In the genomic region with DNA sequence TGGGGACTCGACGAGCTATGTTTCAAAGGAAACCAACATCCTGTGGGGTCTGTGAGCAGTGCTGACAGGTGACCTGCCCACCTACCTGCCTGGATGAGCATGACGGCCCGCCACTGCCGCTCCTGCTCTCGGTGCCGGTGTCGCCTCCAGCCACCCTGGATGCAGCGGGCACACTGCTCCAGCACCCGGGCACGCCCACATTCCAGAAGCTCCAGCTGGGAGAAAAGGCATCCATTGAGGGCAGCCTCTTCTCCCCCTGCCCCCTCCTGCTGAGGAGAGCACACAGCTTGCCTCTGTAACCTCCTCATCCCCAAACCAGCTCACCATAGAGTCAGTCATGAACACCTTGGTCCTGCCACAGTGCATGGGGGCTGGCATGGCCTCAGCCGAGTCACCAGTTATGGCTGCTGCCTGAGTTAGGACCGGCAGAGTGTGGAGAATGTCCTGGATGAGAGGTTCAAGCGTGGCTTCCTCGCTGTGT, we compare ENCODE assay signal across 26 cellular contexts. TPM values are rescaled to one million over a fixed set of nuclear protein-coding genes. Genes with fewer than 3 reads are reported as not detected.
DNase-seq lines count a peak whose midpoint lies in the region; ATAC-seq, FAIRE-seq and TF ChIP-seq lines count a peak whose summit lies in the region.
"Had no signal": no experiment of that assay in that cellular context is flagged by ENCODE, and none has a peak within 500 bp of the region (broad histone marks: within the 10 kb centered on the region; RNA-seq: fewer than 3 reads in every experiment).

No MANE protein-coding gene starts in this region.

- DNase-seq in activated CD4-positive, CD25-positive, alpha-beta regulatory T cell treated with anti-CD3 and anti-CD28 coated beads, Interleukin-2, amount 50 U/mL, for 72 hours, result peak; percentile 22
- DNase-seq in kidney (peak; percentile 48), urothelium cell line (ENCODE audit: low spot score) (peak; percentile 50), cerebellum (ENCODE audit: low spot score) (no peak), AG08395 (ENCODE audit: low spot score) (no peak)
- DNase-seq: activated CD4-positive, alpha-beta memory T cell treated with anti-CD3 and anti-CD28 coated beads, Interleukin-2, amount 10 ng/mL, durations not matched to agents 7 days and 5 days; CD4-positive, CD25-positive, alpha-beta regulatory T cell; KG1; lower lobe of right lung; NCI-H1092 treated with DMSO at 0.1 percent for 48 hours; NCI-H2029; NCI-H524; PC-3; Right ventricle myocardium superior; stimulated activated CD4-positive, alpha-beta T cell treated with anti-CD3 and anti-CD28 coated beads, Interleukin-15, amount 100 ng/mL, for 24 hours; stimulated activated CD4-positive, alpha-beta T cell treated with anti-CD3 and anti-CD28 coated beads, Interleukin-4, amount 100 ng/mL, for 4 hours; T-helper 2 cell had no signal

- TF ChIP-seq EP300 in Ishikawa (IDR thresholded peaks at IDR 0.05; ENCODE audit: borderline replicate concordance), result no peak

- H3K4me1 ChIP-seq in kidney (ENCODE audit: control insufficient read depth in 1 of 2, insufficient read depth in 1 of 2, low read depth in 1 of 2, low read length in 2 of 2), result no peaks in the 10 kb centered on the region
- H3K4me1 ChIP-seq: breast epithelium, lower lobe of right lung had no signal

- no peak overlapping the region for H3K27ac ChIP-seq in kidney (ENCODE audit: low read depth in 2 of 2, low read length in 2 of 2)
- H3K27ac ChIP-seq: 22Rv1, breast epithelium, lower lobe of right lung, tibial nerve had no signal

- peaks cover 38 to 45% of the 10 kb centered on the region in 2 donors for H3K36me3 ChIP-seq in kidney (ENCODE audit: control insufficient read depth in 1 of 2, insufficient read depth in 2 of 2, low read length in 2 of 2)

- no peak for ATAC-seq in activated CD4-positive, CD25-positive, alpha-beta regulatory T cell treated with anti-CD3 and anti-CD28 coated beads, Interleukin-2, amount 50 U/mL, for 24 hours
- ATAC-seq in GM18498 (IDR thresholded peaks at IDR 0.05; ENCODE audit: unreplicated experiment), result no peak
- ATAC-seq: activated T-helper 17 cell treated with anti-CD3 and anti-CD28 coated beads, Interleukin-2, amount 50 U/mL, for 72 hours; PC-3 had no signal

- intact Hi-C loops in kidney (cut with DNase I), result no loop called here

- no peak overlapping the region for H3K4me3 ChIP-seq in kidney (ENCODE audit: low read length in 2 of 2)
- H3K4me3 ChIP-seq: breast epithelium, lower lobe of right lung, tibial nerve had no signal

- no peak for TF ChIP-seq CTCF in kidney (IDR thresholded peaks at IDR 0.05; ENCODE audit: borderline replicate concordance, extremely low read depth, insufficient read depth)

- H3K9ac ChIP-seq in kidney (ENCODE audit: low read length in 2 of 2), result no peak overlapping the region

- TF ChIP-seq RAD21 in Ishikawa (IDR thresholded peaks at IDR 0.05; ENCODE audit: low read depth), result no peak

- FAIRE-seq in kidney (lab: Jason Lieb, UNC) (no peak), urothelium cell line (lab: Jason Lieb, UNC) (no peak)
- FAIRE-seq: H1, islet of Langerhans had no signal

- no peaks in the 10 kb centered on the region for H3K9me3 ChIP-seq in kidney (ENCODE audit: control insufficient read depth in 1 of 2, low read length in 2 of 2)
- H3K9me3 ChIP-seq: breast epithelium, lower lobe of right lung, tibial nerve had no signal

TF ChIP-seq in Ishikawa, 13 proteins besides CTCF, POLR2A, EP300 and RAD21:
- TF ChIP-seq FOXM1 (IDR thresholded peaks at IDR 0.05; ENCODE audit: borderline replicate concordance, low read depth) (no peak), TAF1 (IDR thresholded peaks at IDR 0.05; ENCODE audit: low read depth) (no peak), NFIC (IDR thresholded peaks at IDR 0.05) (no peak), TEAD4 (IDR thresholded peaks at IDR 0.05) (peak; percentile 51; the same call in 1 of the 2 replicates), CEBPB (IDR thresholded peaks at IDR 0.05) (no peak)
- TF ChIP-seq, protein P1, sequence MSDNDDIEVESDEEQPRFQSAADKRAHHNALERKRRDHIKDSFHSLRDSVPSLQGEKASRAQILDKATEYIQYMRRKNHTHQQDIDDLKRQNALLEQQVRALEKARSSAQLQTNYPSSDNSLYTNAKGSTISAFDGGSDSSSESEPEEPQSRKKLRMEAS (IDR thresholded peaks at IDR 0.05), result no peak

RNA-seq across cellular contexts. Expression of a gene that starts 14.3 kb away (rescaled TPM):
- total RNA-seq in kidney (25.4 TPM), cerebellum (33.4 TPM)
- polyA plus RNA-seq in kidney (ENCODE audit: insufficient read depth, low read depth, low replicate concordance), result 60.9 TPM

RNA-seq across cellular contexts. Expression of a gene that starts 33.9 kb away (rescaled TPM):
- total RNA-seq in kidney, result 74.7 TPM
- polyA plus RNA-seq in kidney (ENCODE audit: insufficient read depth, low read depth, low replicate concordance), result 28.9 TPM
- total RNA-seq in cerebellum, result 50.4 TPM

RNA-seq across cellular contexts. Expression of a gene that starts 34.0 kb away (rescaled TPM):
- total RNA-seq in kidney (11.1 TPM), cerebellum (5.6 TPM)
- 4.7 TPM for polyA plus RNA-seq in kidney (ENCODE audit: insufficient read depth, low read depth, low replicate concordance)

RNA-seq across cellular contexts. Expression of a gene that starts 43.9 kb away (rescaled TPM):
- total RNA-seq in kidney, result 86.8 TPM
- 43.0 TPM for polyA plus RNA-seq in kidney (ENCODE audit: insufficient read depth, low read depth, low replicate concordance)
- 57.3 TPM for total RNA-seq in cerebellum

Comparison
In these comparisons a context has a peak if more than half of its experiments do, and no peak if none do; other contexts are left out.
1. DNase-seq: peak in activated CD4-positive, CD25-positive, alpha-beta regulatory T cell treated with anti-CD3 and anti-CD28 coated beads, Interleukin-2, amount 50 U/mL, for 72 hours (single experiment), kidney (single experiment) and urothelium cell line (single experiment); none in cerebellum (single experiment) and AG08395 (single experiment).